Comparison of ENCODE assay signal across 1 cellular context in genomic region chr2:234495076-234495800, GRCh38.
TF ChIP-seq lines count a peak whose summit lies in the region.

No MANE protein-coding gene starts in this region.

TF ChIP-seq in H1, 55 proteins besides CTCF, POLR2A, EP300 and RAD21 (continued from another document):
- 0 out of 2 replicates have a peak, but pooled peaks have one; percentile 43 for TF ChIP-seq TCF12 (IDR thresholded peaks at IDR 0.05; ENCODE audit: low read depth, low read length)
- TF ChIP-seq EGR1 (IDR thresholded peaks at IDR 0.05; ENCODE audit: borderline replicate concordance, low read depth, low read length): peak; percentile 63
- TF ChIP-seq TEAD4 (IDR thresholded peaks at IDR 0.05; ENCODE audit: low read depth, low read length): peak; percentile 14; the same call in 1 of the 2 replicates
- TF ChIP-seq HDAC2 (IDR thresholded peaks at IDR 0.05; ENCODE audit: borderline replicate concordance in 1 of 2, low read depth in 2 of 2, low read length in 2 of 2): 0 out of 4 replicates have a peak, but pooled peaks of 1 of the 2 experiments have one; percentile 17
- TF ChIP-seq SP1 (IDR thresholded peaks at IDR 0.05; ENCODE audit: low read depth, low read length): no peak
- TF ChIP-seq POLR2AphosphoS5 (IDR thresholded peaks at IDR 0.05; ENCODE audit: low read depth, low read length): 0 out of 2 replicates have a peak, but pooled peaks have one; percentile 15
- TF ChIP-seq ASH2L (IDR thresholded peaks at IDR 0.05; ENCODE audit: low read length): no peak
- no peak for TF ChIP-seq BRCA1 (IDR thresholded peaks at IDR 0.05; ENCODE audit: low read depth, low read length)
- no peak for TF ChIP-seq FOSL1 (IDR thresholded peaks at IDR 0.05; ENCODE audit: insufficient read depth, low read depth, low read length)
- no peak for TF ChIP-seq USF2 (IDR thresholded peaks at IDR 0.05; ENCODE audit: low read length)
- peak; percentile 36; the same call in 1 of the 2 replicates for TF ChIP-seq TBP (IDR thresholded peaks at IDR 0.05; ENCODE audit: low read depth, low read length)
- no peak for TF ChIP-seq CBX5 (IDR thresholded peaks at IDR 0.05; ENCODE audit: low read depth, low read length)
- TF ChIP-seq RBBP5 (IDR thresholded peaks at IDR 0.05; ENCODE audit: borderline replicate concordance, low read depth, low read length): peak; percentile 39; the same call in 1 of the 2 replicates
- TF ChIP-seq CHD2 (IDR thresholded peaks at IDR 0.05; ENCODE audit: low read length): no peak
- TF ChIP-seq KDM1A (IDR thresholded peaks at IDR 0.05; ENCODE audit: borderline replicate concordance, low read length): no peak
- TF ChIP-seq BACH1 (IDR thresholded peaks at IDR 0.05; ENCODE audit: low read length): 0 out of 2 replicates have a peak, but pooled peaks have one; percentile 31
TF ChIP-seq in H1: peak in this region for 10.
